In genomic region chr12:111404362-111405148, GRCh38 we compare ENCODE assay signal across 8 cellular contexts. TPM values are rescaled to one million over a fixed set of nuclear protein-coding genes. Genes with fewer than 3 reads are reported as not detected.
DNase-seq lines count a peak whose midpoint lies in the region; ATAC-seq and TF ChIP-seq lines count a peak whose summit lies in the region.

No MANE protein-coding gene starts in this region.

- H3K14ac ChIP-seq in neuronal stem cell (ENCODE audit: low read length), result no peak overlapping the region

- intact Hi-C loops in activated CD4-positive, alpha-beta T cell treated with anti-CD3 and anti-CD28 coated beads, Interleukin-2, amount 10 ng/mL, durations not matched to agents 24 days and 14 days (cut with micrococcal nuclease), result loop anchor here (2.0 to 10.0 kb wide), 3 partner anchors 143 to 1010 kb away; partner anchors contain the start of genes ATXN2 and PTPN11
- intact Hi-C loops in tibial artery (cut with DNase I; ENCODE audit: low total_unique reads), result no loop called here

- peak overlapping the region; percentile 93 for H2AFZ ChIP-seq in neuronal stem cell (ENCODE audit: low read length)

- H3K27ac Mint-ChIP-seq in activated CD4-positive, alpha-beta T cell treated with anti-CD3 and anti-CD28 coated beads, Interleukin-2, amount 10 ng/mL, durations not matched to agents 24 days and 14 days, result peak overlapping the region; percentile 96

- peaks cover 16% of the 10 kb centered on the region for H3K36me3 Mint-ChIP-seq in activated CD4-positive, alpha-beta T cell treated with anti-CD3 and anti-CD28 coated beads, Interleukin-2, amount 10 ng/mL, durations not matched to agents 24 days and 14 days (ENCODE audit: low read depth)

- peak overlapping the region; percentile 86 for H3K4me2 ChIP-seq in neuronal stem cell (ENCODE audit: insufficient read depth, low read length, poor library complexity, severe bottlenecking)

- H3K4me3 Mint-ChIP-seq in activated CD4-positive, alpha-beta T cell treated with anti-CD3 and anti-CD28 coated beads, Interleukin-2, amount 10 ng/mL, durations not matched to agents 24 days and 14 days, result peak overlapping the region; percentile 88

- DNase-seq in GM13977 (ENCODE audit: low spot score) (peak; percentile 65), neuronal stem cell (ENCODE audit: low spot score) (no peak), tibial artery (peak in 1 of 2 donors; percentile 73), epidermal melanocyte (ENCODE audit: insufficient read length, low spot score) (no peak), ecto neural progenitor cell (ENCODE audit: low spot score) (no peak)
- peak; percentile 84 for DNase-seq in activated CD4-positive, alpha-beta T cell treated with anti-CD3 and anti-CD28 coated beads, Interleukin-2, amount 10 ng/mL, durations not matched to agents 24 days and 14 days

- no peaks in the 10 kb centered on the region for H3K9me3 ChIP-seq in endocrine pancreas (ENCODE audit: control insufficient read depth, low read length)
- H3K9me3 ChIP-seq in neuronal stem cell (replicated peaks in 1 of 2; ENCODE audit: control insufficient read depth in 2 of 2, insufficient read depth in 1 of 2, low read depth in 1 of 2, low read length in 2 of 2), result no peaks in the 10 kb centered on the region
- H3K9me3 ChIP-seq in tibial artery, result no peaks in the 10 kb centered on the region

- peak overlapping the region; percentile 69 for H3K18ac ChIP-seq in neuronal stem cell (ENCODE audit: low read length)

- in situ Hi-C loops in GM13977 (cut with MboI; ENCODE audit: low pct_unique_long_range_greater_than_20kb, low sequenced_read_pairs, unreplicated experiment), result loop anchor here (5.0 kb wide), 1 partner anchor 43 kb away; no protein-coding TSS in a partner anchor

- H2BK12ac ChIP-seq in neuronal stem cell (ENCODE audit: low read length), result no peak overlapping the region

- H3K4me3 ChIP-seq in endocrine pancreas (ENCODE audit: control insufficient read depth, insufficient read depth, low read length) (no peak overlapping the region), neuronal stem cell (ENCODE audit: low read length in 2 of 2) (peak overlapping the region; percentile 65 to 82), tibial artery (peak overlapping the region; percentile 93)

- H3K4ac ChIP-seq in neuronal stem cell (ENCODE audit: low read length), result no peak overlapping the region

- TF ChIP-seq CTCF in GM13977 (IDR thresholded peaks at IDR 0.05; ENCODE audit: extremely low read depth, insufficient read depth, missing control alignments) (no peak), tibial artery (IDR thresholded peaks at IDR 0.05) (no peak)

- H4K91ac ChIP-seq in neuronal stem cell (ENCODE audit: low read depth, low read length, poor library complexity), result peak overlapping the region; percentile 56

- H3K23ac ChIP-seq in neuronal stem cell (ENCODE audit: low read depth, low read length, poor library complexity), result no peak overlapping the region

- H3K79me1 ChIP-seq in neuronal stem cell (ENCODE audit: low read depth, low read length), result peaks cover 3% of the 10 kb centered on the region

- H2BK15ac ChIP-seq in neuronal stem cell (ENCODE audit: low read length), result no peak overlapping the region

- peak; percentile 5 for ATAC-seq in HG03520 (IDR thresholded peaks at IDR 0.05; ENCODE audit: unreplicated experiment)

- H3K4me1 Mint-ChIP-seq in activated CD4-positive, alpha-beta T cell treated with anti-CD3 and anti-CD28 coated beads, Interleukin-2, amount 10 ng/mL, durations not matched to agents 24 days and 14 days, result peaks cover 53% of the 10 kb centered on the region

- no peak overlapping the region for H2BK5ac ChIP-seq in neuronal stem cell (ENCODE audit: low read length)

- H3K27me3 ChIP-seq in endocrine pancreas (ENCODE audit: control insufficient read depth, insufficient read depth, low read length) (no peaks in the 10 kb centered on the region), neuronal stem cell (ENCODE audit: control insufficient read depth in 3 of 3, insufficient read depth in 3 of 3, low read depth in 1 of 3, low read length in 3 of 3) (peaks cover 0 to 9% (median 0%) of the 10 kb centered on the region in 3 experiments), tibial artery (no peaks in the 10 kb centered on the region)

- H3K36me3 ChIP-seq in endocrine pancreas (ENCODE audit: control insufficient read depth, insufficient read depth, low read length), result no peaks in the 10 kb centered on the region
- H3K36me3 ChIP-seq in neuronal stem cell (replicated peaks in 1 of 2; ENCODE audit: control insufficient read depth in 2 of 2, insufficient read depth in 2 of 2, low read length in 2 of 2), result no peaks in the 10 kb centered on the region
- no peaks in the 10 kb centered on the region for H3K36me3 ChIP-seq in tibial artery

- whole genome bisulfite sequencing in neuronal stem cell (ENCODE audit: extremely low coverage in 2 of 2, insufficient read length in 2 of 2, insufficient replicate concordance in 1 of 2), 2 donors, result no CpG with 5 or more reads among the region's 21 CpGs

- peaks cover 2% of the 10 kb centered on the region for H3K27me3 Mint-ChIP-seq in activated CD4-positive, alpha-beta T cell treated with anti-CD3 and anti-CD28 coated beads, Interleukin-2, amount 10 ng/mL, durations not matched to agents 24 days and 14 days

- H3K27ac ChIP-seq in neuronal stem cell (replicated peaks; ENCODE audit: low read length) (no peak overlapping the region), tibial artery (peak overlapping the region; percentile 73 to 82)

- peak overlapping the region; percentile 68 for H2BK120ac ChIP-seq in neuronal stem cell (ENCODE audit: low read depth, low read length)

- H2AK5ac ChIP-seq in neuronal stem cell (ENCODE audit: low read depth, low read length), result peak overlapping the region; percentile 3

- H3K9me3 Mint-ChIP-seq in activated CD4-positive, alpha-beta T cell treated with anti-CD3 and anti-CD28 coated beads, Interleukin-2, amount 10 ng/mL, durations not matched to agents 24 days and 14 days, result no peaks in the 10 kb centered on the region

- H3K4me1 ChIP-seq in endocrine pancreas (ENCODE audit: control insufficient read depth, insufficient read depth, low read length) (no peaks in the 10 kb centered on the region), neuronal stem cell (ENCODE audit: control insufficient read depth in 2 of 2, insufficient read depth in 1 of 2, low read depth in 1 of 2, low read length in 2 of 2) (peaks cover 14 to 24% of the 10 kb centered on the region in 2 donors), tibial artery (peaks cover 0 to 60% (median 48%) of the 10 kb centered on the region in 4 donors)

- no peak overlapping the region for H4K8ac ChIP-seq in neuronal stem cell (ENCODE audit: low read depth, low read length)

- peak overlapping the region; percentile 19 for H3K9ac ChIP-seq in endocrine pancreas (ENCODE audit: control insufficient read depth, insufficient read depth, low read length)
- no peak overlapping the region for H3K9ac ChIP-seq in neuronal stem cell (ENCODE audit: low read depth, low read length, poor library complexity)

RNA-seq across cellular contexts. Expression of gene SH2B3, which starts 1.2 kb away (rescaled TPM):
- total RNA-seq in activated CD4-positive, alpha-beta T cell treated with anti-CD3 and anti-CD28 coated beads, Interleukin-2, amount 10 ng/mL, durations not matched to agents 24 days and 14 days, result 43.4 and 44.1 TPM in 2 replicates
- polyA plus RNA-seq in neuronal stem cell (2013, experiment 1 of 2), result 6.5 TPM
- 6.3 TPM for polyA plus RNA-seq in neuronal stem cell (2013, experiment 2 of 2)

RNA-seq across cellular contexts. Expression of gene PHETA1, which starts 35.7 kb away (rescaled TPM):
- total RNA-seq in activated CD4-positive, alpha-beta T cell treated with anti-CD3 and anti-CD28 coated beads, Interleukin-2, amount 10 ng/mL, durations not matched to agents 24 days and 14 days, result 2.3 and 3.0 TPM in 2 replicates
- polyA plus RNA-seq in neuronal stem cell (2013, experiment 1 of 2), result 10.7 TPM
- polyA plus RNA-seq in neuronal stem cell (2013, experiment 2 of 2), result 11.2 TPM

Comparison
In these comparisons a context has a peak if more than half of its experiments do, and no peak if none do; other contexts are left out.
1. DNase-seq: peak in GM13977 (single experiment) and activated CD4-positive, alpha-beta T cell treated with anti-CD3 and anti-CD28 coated beads, Interleukin-2, amount 10 ng/mL, durations not matched to agents 24 days and 14 days (single experiment); none in neuronal stem cell (single experiment), epidermal melanocyte (single experiment) and ecto neural progenitor cell (single experiment).